2 cellular contexts compared by ENCODE assay signal in the genomic region with DNA sequence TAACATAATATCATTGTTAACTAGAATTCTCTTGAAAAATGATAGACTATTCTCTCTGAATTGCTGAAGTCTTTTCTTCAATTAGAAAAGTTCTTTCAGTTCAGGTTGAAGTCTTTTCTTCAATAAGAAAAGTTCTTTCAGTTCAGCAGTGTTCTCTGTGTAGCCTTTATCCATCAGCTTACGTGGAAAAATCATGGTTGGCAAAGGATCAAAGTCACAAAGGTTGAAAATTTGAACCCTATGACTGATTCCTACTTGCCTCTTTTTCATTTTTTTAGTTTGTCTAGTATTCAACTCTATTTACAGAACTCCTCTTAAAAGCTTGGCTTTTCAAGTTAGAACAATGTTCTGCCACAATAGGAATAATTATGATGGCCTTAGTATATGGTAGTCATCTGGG.
A peak's percentile ranks its signal among the peaks of the same experiment; 100 is the strongest.
TF ChIP-seq lines count a peak whose summit lies in the region.

No MANE protein-coding gene starts in this region.

TF ChIP-seq in liver, 16 proteins besides CTCF, POLR2A, EP300 and RAD21:
- TF ChIP-seq ZBTB33 (IDR thresholded peaks at IDR 0.05) (no peak), SP1 (IDR thresholded peaks at IDR 0.05) (no peak), FOXA2 (IDR thresholded peaks at IDR 0.05) (no peak), FOXA1 (IDR thresholded peaks at IDR 0.05) (no peak), TAF1 (conservative IDR thresholded peaks at IDR 0.05) (no peak), HNF4G (IDR thresholded peaks at IDR 0.05) (no peak), JUND (IDR thresholded peaks at IDR 0.05) (no peak), RXRA (IDR thresholded peaks at IDR 0.05) (peak in 1 of 2 donors; percentile 38), YY1 (IDR thresholded peaks at IDR 0.05) (no peak), NR2F2 (IDR thresholded peaks at IDR 0.05) (no peak), EGR1 (IDR thresholded peaks at IDR 0.05; ENCODE audit: low read depth in 2 of 2) (no peak), GABPA (IDR thresholded peaks at IDR 0.05 in 1 of 2, conservative IDR thresholded peaks at IDR 0.05 in 1 of 2) (no peak), HNF4A (conservative IDR thresholded peaks at IDR 0.05) (peak; percentile 45 to 59)
- TF ChIP-seq, protein P1, sequence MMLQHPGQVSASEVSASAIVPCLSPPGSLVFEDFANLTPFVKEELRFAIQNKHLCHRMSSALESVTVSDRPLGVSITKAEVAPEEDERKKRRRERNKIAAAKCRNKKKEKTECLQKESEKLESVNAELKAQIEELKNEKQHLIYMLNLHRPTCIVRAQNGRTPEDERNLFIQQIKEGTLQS (IDR thresholded peaks at IDR 0.05), result no peak
- TF ChIP-seq, protein P2, sequence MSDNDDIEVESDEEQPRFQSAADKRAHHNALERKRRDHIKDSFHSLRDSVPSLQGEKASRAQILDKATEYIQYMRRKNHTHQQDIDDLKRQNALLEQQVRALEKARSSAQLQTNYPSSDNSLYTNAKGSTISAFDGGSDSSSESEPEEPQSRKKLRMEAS (IDR thresholded peaks at IDR 0.05), result no peak
- TF ChIP-seq, protein P3, sequence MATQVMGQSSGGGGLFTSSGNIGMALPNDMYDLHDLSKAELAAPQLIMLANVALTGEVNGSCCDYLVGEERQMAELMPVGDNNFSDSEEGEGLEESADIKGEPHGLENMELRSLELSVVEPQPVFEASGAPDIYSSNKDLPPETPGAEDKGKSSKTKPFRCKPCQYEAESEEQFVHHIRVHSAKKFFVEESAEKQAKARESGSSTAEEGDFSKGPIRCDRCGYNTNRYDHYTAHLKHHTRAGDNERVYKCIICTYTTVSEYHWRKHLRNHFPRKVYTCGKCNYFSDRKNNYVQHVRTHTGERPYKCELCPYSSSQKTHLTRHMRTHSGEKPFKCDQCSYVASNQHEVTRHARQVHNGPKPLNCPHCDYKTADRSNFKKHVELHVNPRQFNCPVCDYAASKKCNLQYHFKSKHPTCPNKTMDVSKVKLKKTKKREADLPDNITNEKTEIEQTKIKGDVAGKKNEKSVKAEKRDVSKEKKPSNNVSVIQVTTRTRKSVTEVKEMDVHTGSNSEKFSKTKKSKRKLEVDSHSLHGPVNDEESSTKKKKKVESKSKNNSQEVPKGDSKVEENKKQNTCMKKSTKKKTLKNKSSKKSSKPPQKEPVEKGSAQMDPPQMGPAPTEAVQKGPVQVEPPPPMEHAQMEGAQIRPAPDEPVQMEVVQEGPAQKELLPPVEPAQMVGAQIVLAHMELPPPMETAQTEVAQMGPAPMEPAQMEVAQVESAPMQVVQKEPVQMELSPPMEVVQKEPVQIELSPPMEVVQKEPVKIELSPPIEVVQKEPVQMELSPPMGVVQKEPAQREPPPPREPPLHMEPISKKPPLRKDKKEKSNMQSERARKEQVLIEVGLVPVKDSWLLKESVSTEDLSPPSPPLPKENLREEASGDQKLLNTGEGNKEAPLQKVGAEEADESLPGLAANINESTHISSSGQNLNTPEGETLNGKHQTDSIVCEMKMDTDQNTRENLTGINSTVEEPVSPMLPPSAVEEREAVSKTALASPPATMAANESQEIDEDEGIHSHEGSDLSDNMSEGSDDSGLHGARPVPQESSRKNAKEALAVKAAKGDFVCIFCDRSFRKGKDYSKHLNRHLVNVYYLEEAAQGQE (IDR thresholded peaks at IDR 0.05), result no peak

TF ChIP-seq in HepG2, 621 proteins besides CTCF, POLR2A, EP300 and RAD21:
- TF ChIP-seq HNRNPL (IDR thresholded peaks at IDR 0.05; ENCODE audit: low read depth, low read length), result no peak
- no peak for TF ChIP-seq ZNF318 (CRISPR knock-in tag; IDR thresholded peaks at IDR 0.05)
- TF ChIP-seq MBD4 (IDR thresholded peaks at IDR 0.05; ENCODE audit: borderline replicate concordance, low read length), result no peak
- no peak for TF ChIP-seq KAT7 (CRISPR knock-in tag; IDR thresholded peaks at IDR 0.05; ENCODE audit: borderline replicate concordance)
- no peak for TF ChIP-seq ZNF562 (CRISPR knock-in tag; IDR thresholded peaks at IDR 0.05; ENCODE audit: borderline replicate concordance)
- TF ChIP-seq TSC22D2 (CRISPR knock-in tag; IDR thresholded peaks at IDR 0.05; ENCODE audit: borderline replicate concordance), result no peak
- no peak for TF ChIP-seq U2AF2 (IDR thresholded peaks at IDR 0.05; ENCODE audit: low read depth, low read length)
- TF ChIP-seq REXO4 (CRISPR knock-in tag; IDR thresholded peaks at IDR 0.05; ENCODE audit: borderline replicate concordance), result no peak
- no peak for TF ChIP-seq ZNF570 (CRISPR knock-in tag; IDR thresholded peaks at IDR 0.05; ENCODE audit: borderline replicate concordance)
- TF ChIP-seq FOXP1 (IDR thresholded peaks at IDR 0.05), result no peak
- no peak for TF ChIP-seq FOXP1 (CRISPR knock-in tag; IDR thresholded peaks at IDR 0.05)
- TF ChIP-seq ZNF513 (CRISPR knock-in tag; conservative IDR thresholded peaks at IDR 0.05), result no peak
- TF ChIP-seq, protein P4, sequence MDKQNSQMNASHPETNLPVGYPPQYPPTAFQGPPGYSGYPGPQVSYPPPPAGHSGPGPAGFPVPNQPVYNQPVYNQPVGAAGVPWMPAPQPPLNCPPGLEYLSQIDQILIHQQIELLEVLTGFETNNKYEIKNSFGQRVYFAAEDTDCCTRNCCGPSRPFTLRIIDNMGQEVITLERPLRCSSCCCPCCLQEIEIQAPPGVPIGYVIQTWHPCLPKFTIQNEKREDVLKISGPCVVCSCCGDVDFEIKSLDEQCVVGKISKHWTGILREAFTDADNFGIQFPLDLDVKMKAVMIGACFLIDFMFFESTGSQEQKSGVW (CRISPR knock-in tag; IDR thresholded peaks at IDR 0.05; ENCODE audit: borderline replicate concordance), result no peak
